ENCODE assay signal across 16 cellular contexts in genomic region chr4:2804973-2805501, GRCh38. TPM values are rescaled to one million over a fixed set of nuclear protein-coding genes. Genes with fewer than 3 reads are reported as not detected.
DNase-seq lines count a peak whose midpoint lies in the region; ATAC-seq and TF ChIP-seq lines count a peak whose summit lies in the region.
"Had no signal": no experiment of that assay in that cellular context is flagged by ENCODE, and none has a peak within 500 bp of the region (broad histone marks: within the 10 kb centered on the region; RNA-seq: fewer than 3 reads in every experiment).

No MANE protein-coding gene starts in this region.

- POLR2A ChIA-PET in MCF 10A (lab: Yijun Ruan, JAX): interaction anchor here (0.6 to 1.7 kb wide), 3 partner anchors 10 to 14 kb away, joined by 3 to 7 read pairs (median 7); no protein-coding TSS in a partner anchor

- WGBS in mammary epithelial cell (ENCODE audit: low coverage, missing lambda C conversion rate): 89% methylated on average over 9 of the region's 13 CpGs
- no CpG with 5 or more reads among the region's 13 CpGs for WGBS in esophagus muscularis mucosa
- 71 to 84% methylated on average over 8 to 13 of the region's 13 CpGs for WGBS in upper lobe of left lung, 2 donors
- 83% methylated on average over 8 of the region's 13 CpGs for WGBS in prostate gland

- CTCF ChIA-PET in MCF 10A (lab: Yijun Ruan, JAX): no interaction called here
- CTCF ChIA-PET in mammary epithelial cell (lab: Charles Lee; ENCODE audit: low non-redundant PET): no interaction called here
- CTCF ChIA-PET in activated naive CD4-positive, alpha-beta T cell treated with anti-CD3 and anti-CD28 coated beads for 36 hours (lab: Charles Lee): interaction anchor here (1.8 kb wide), 1 partner anchor 15 kb away, joined by 5 read pairs; no protein-coding TSS in a partner anchor

- intact Hi-C loops in MCF 10A (cut with micrococcal nuclease) (no loop called here), mammary epithelial cell (cut with micrococcal nuclease) (no loop called here), esophagus muscularis mucosa (cut with DNase I) (no loop called here), natural killer cell (cut with micrococcal nuclease) (no loop called here), prostate gland (cut with DNase I) (no loop called here)
- intact Hi-C loops in activated naive CD4-positive, alpha-beta T cell treated with anti-CD3 and anti-CD28 coated beads for 36 hours (cut with micrococcal nuclease): no loop called here

- dilution Hi-C loops in mammary epithelial cell (cut with HindIII; ENCODE audit: low sequenced_read_pairs): no loop called here

- no peak overlapping the region for H3K4me2 ChIP-seq in mammary epithelial cell (ENCODE audit: insufficient read depth, low read depth, low read length)

- no peaks in the 10 kb centered on the region for H4K20me1 ChIP-seq in mammary epithelial cell (ENCODE audit: insufficient read depth, low read length)

- no peak overlapping the region for H3K9ac ChIP-seq in mammary epithelial cell (ENCODE audit: insufficient read depth, low read length)

- H3K27me3 Mint-ChIP-seq in MCF 10A (ENCODE audit: insufficient read depth, unreplicated experiment): no peaks in the 10 kb centered on the region
- no peaks in the 10 kb centered on the region for H3K27me3 Mint-ChIP-seq in natural killer cell (ENCODE audit: low read depth in 2 of 2)
- H3K27me3 Mint-ChIP-seq in activated naive CD4-positive, alpha-beta T cell treated with anti-CD3 and anti-CD28 coated beads for 36 hours (ENCODE audit: low read depth): no peaks in the 10 kb centered on the region

- H3K4me3 ChIP-seq in mammary epithelial cell (replicated peaks in 1 of 3; ENCODE audit: insufficient read depth in 1 of 3, low read depth in 2 of 3, low read length in 3 of 3): no peak overlapping the region
- no peak overlapping the region for H3K4me3 ChIP-seq in esophagus muscularis mucosa
- peak overlapping the region in 1 of 4 donors; percentile 8 for H3K4me3 ChIP-seq in upper lobe of left lung
- H3K4me3 ChIP-seq in prostate gland: no peak overlapping the region
- H3K4me3 ChIP-seq: uterus had no signal

- no peaks in the 10 kb centered on the region for H3K9me3 Mint-ChIP-seq in MCF 10A (ENCODE audit: unreplicated experiment)
- H3K9me3 Mint-ChIP-seq in natural killer cell: no peaks in the 10 kb centered on the region
- H3K9me3 Mint-ChIP-seq in activated naive CD4-positive, alpha-beta T cell treated with anti-CD3 and anti-CD28 coated beads for 36 hours: no peaks in the 10 kb centered on the region

- no TSS peak for BruUV-seq in MCF 10A (replicated peaks; lab: Mats Ljungman, UMichigan)
- BruUV-seq in mammary epithelial cell (replicated peaks; lab: Mats Ljungman, UMichigan): no TSS peak

- TF ChIP-seq POLR2A in esophagus muscularis mucosa (IDR thresholded peaks at IDR 0.05; ENCODE audit: low read depth) (no peak), upper lobe of left lung (IDR thresholded peaks at IDR 0.05) (no peak), prostate gland (IDR thresholded peaks at IDR 0.05) (no peak)

- peaks cover 16% of the 10 kb centered on the region for H3K4me1 ChIP-seq in mammary epithelial cell (ENCODE audit: insufficient read depth, low read length)
- peaks cover 92 to 93% (median 92%) of the 10 kb centered on the region in 4 donors for H3K4me1 ChIP-seq in esophagus muscularis mucosa
- peaks cover 86 to 93% (median 92%) of the 10 kb centered on the region in 4 donors for H3K4me1 ChIP-seq in upper lobe of left lung
- peaks cover 33% of the 10 kb centered on the region for H3K4me1 ChIP-seq in prostate gland (replicated peaks)

- H3K36me3 ChIP-seq in mammary epithelial cell (ENCODE audit: insufficient read depth, low read length) (no peaks in the 10 kb centered on the region), esophagus muscularis mucosa (no peaks in the 10 kb centered on the region), upper lobe of left lung (no peaks in the 10 kb centered on the region), prostate gland (no peaks in the 10 kb centered on the region)
- H3K36me3 ChIP-seq: uterus had no signal

- TF ChIP-seq EP300 in esophagus muscularis mucosa (IDR thresholded peaks at IDR 0.05) (no peak), upper lobe of left lung (IDR thresholded peaks at IDR 0.05) (no peak)

- H2AFZ ChIP-seq in mammary epithelial cell (ENCODE audit: low read depth, low read length): no peak overlapping the region

- H3K4me3 Mint-ChIP-seq in MCF 10A (ENCODE audit: unreplicated experiment) (peak overlapping the region; percentile 58), natural killer cell (peak overlapping the region; percentile 59)
- no peak overlapping the region for H3K4me3 Mint-ChIP-seq in activated naive CD4-positive, alpha-beta T cell treated with anti-CD3 and anti-CD28 coated beads for 36 hours

- in situ Hi-C loops in mammary epithelial cell (cut with MboI; ENCODE audit: low sequenced_read_pairs in 2 of 2): no loop called here

- DNase-seq in MCF 10A (ENCODE audit: unreplicated experiment) (no peak), mammary epithelial cell (no peak), esophagus muscularis mucosa (ENCODE audit: extremely low spot score) (no peak), natural killer cell (no peak), upper lobe of left lung (peak; percentile 20 to 67), prostate gland (ENCODE audit: low spot score) (no peak)
- DNase-seq in activated naive CD4-positive, alpha-beta T cell treated with anti-CD3 and anti-CD28 coated beads for 36 hours: no peak
- DNase-seq: activated gamma-delta T cell; foreskin melanocyte; midbrain; NCI-H1105 treated with DMSO at 0.1 percent for 48 hours; stimulated activated CD8-positive, alpha-beta memory T cell treated with anti-CD3 and anti-CD28 coated beads, Interleukin-4, amount 100 ng/mL, for 48 hours; SW 1271 had no signal

- no peak overlapping the region for H3K27ac ChIP-seq in mammary epithelial cell (ENCODE audit: insufficient read depth, low read depth, low read length)
- peak overlapping the region; percentile 47 to 72 (median 56) for H3K27ac ChIP-seq in esophagus muscularis mucosa (replicated peaks in 1 of 4)
- H3K27ac ChIP-seq in upper lobe of left lung: peak overlapping the region; percentile 76 to 93 (median 83)
- H3K27ac ChIP-seq in prostate gland: no peak overlapping the region

- no peaks in the 10 kb centered on the region for H3K79me2 ChIP-seq in mammary epithelial cell (ENCODE audit: insufficient read depth, low read length)

- no peaks in the 10 kb centered on the region for H3K36me3 Mint-ChIP-seq in MCF 10A (ENCODE audit: insufficient read depth, unreplicated experiment)
- H3K36me3 Mint-ChIP-seq in natural killer cell: no peaks in the 10 kb centered on the region
- no peaks in the 10 kb centered on the region for H3K36me3 Mint-ChIP-seq in activated naive CD4-positive, alpha-beta T cell treated with anti-CD3 and anti-CD28 coated beads for 36 hours (ENCODE audit: low read depth)

- H3K27ac Mint-ChIP-seq in MCF 10A (ENCODE audit: low read depth, unreplicated experiment) (peak overlapping the region; percentile 89), natural killer cell (peak overlapping the region in 1 of 2 donors; percentile 79)
- no peak overlapping the region for H3K27ac Mint-ChIP-seq in activated naive CD4-positive, alpha-beta T cell treated with anti-CD3 and anti-CD28 coated beads for 36 hours
- H3K27ac Mint-ChIP-seq: progenitor cell of endocrine pancreas had no signal

- no peaks in the 10 kb centered on the region for H3K9me3 ChIP-seq in mammary epithelial cell (replicated peaks; ENCODE audit: insufficient read depth, low read length)
- no peaks in the 10 kb centered on the region for H3K9me3 ChIP-seq in esophagus muscularis mucosa
- no peaks in the 10 kb centered on the region for H3K9me3 ChIP-seq in upper lobe of left lung
- no peaks in the 10 kb centered on the region for H3K9me3 ChIP-seq in prostate gland
- H3K9me3 ChIP-seq: uterus had no signal

- no peak for ATAC-seq in natural killer cell
- no peak for ATAC-seq in upper lobe of left lung (ENCODE audit: low FRiP score in 2 of 2)
- ATAC-seq in GM21576 (IDR thresholded peaks at IDR 0.05; ENCODE audit: unreplicated experiment): no peak

- H3K4me1 Mint-ChIP-seq in MCF 10A (ENCODE audit: insufficient read depth, unreplicated experiment): peaks cover 42% of the 10 kb centered on the region
- H3K4me1 Mint-ChIP-seq in natural killer cell: peaks cover 17 to 44% of the 10 kb centered on the region in 2 donors
- H3K4me1 Mint-ChIP-seq in activated naive CD4-positive, alpha-beta T cell treated with anti-CD3 and anti-CD28 coated beads for 36 hours (ENCODE audit: low read depth): peaks cover 14% of the 10 kb centered on the region

- TF ChIP-seq CTCF in MCF 10A (IDR thresholded peaks at IDR 0.05; ENCODE audit: unreplicated experiment) (no peak), mammary epithelial cell (conservative IDR thresholded peaks at IDR 0.05 in 1 of 2, IDR thresholded peaks at IDR 0.05 in 1 of 2; ENCODE audit: extremely low read depth in 1 of 2, insufficient read depth in 1 of 2, low read depth in 1 of 2, low read length in 2 of 2) (no peak), esophagus muscularis mucosa (IDR thresholded peaks at IDR 0.05) (no peak), natural killer cell (IDR thresholded peaks at IDR 0.05) (no peak), upper lobe of left lung (IDR thresholded peaks at IDR 0.05) (no peak), prostate gland (IDR thresholded peaks at IDR 0.05) (no peak)

- H3K27me3 ChIP-seq in mammary epithelial cell (ENCODE audit: insufficient read depth, low read length): no peaks in the 10 kb centered on the region
- H3K27me3 ChIP-seq in esophagus muscularis mucosa: no peaks in the 10 kb centered on the region
- H3K27me3 ChIP-seq in upper lobe of left lung: no peaks in the 10 kb centered on the region
- H3K27me3 ChIP-seq in prostate gland (replicated peaks; ENCODE audit: insufficient read depth): no peaks in the 10 kb centered on the region
- H3K27me3 ChIP-seq: uterus had no signal

RNA-seq across cellular contexts. Expression of gene SH3BP2, which starts 12.2 kb away (rescaled TPM):
- total RNA-seq in MCF 10A (2022): 48.4 and 57.9 TPM in 2 replicates
- total RNA-seq in mammary epithelial cell: 10 to 100 TPM; 14.4 to 26.7 TPM
- 8.4 TPM for polyA plus RNA-seq in mammary epithelial cell
- 12.4 TPM for polyA minus RNA-seq in mammary epithelial cell
- total RNA-seq in esophagus muscularis mucosa: 10 to 100 TPM; 25.2 to 34.5 (median 31.5) TPM
- 100 to 1,000 TPM; 213 to 283 (median 221) TPM for total RNA-seq in natural killer cell
- total RNA-seq in upper lobe of left lung: 100 to 1,000 TPM in 3 of 6 donors, 10 to 100 TPM in 3; 59.1 to 358 (median 103) TPM
- 10 to 100 TPM; 45.7 to 47.4 TPM for total RNA-seq in activated naive CD4-positive, alpha-beta T cell treated with anti-CD3 and anti-CD28 coated beads for 36 hours
- 10 to 100 TPM; 24.3 to 41.3 TPM for total RNA-seq in prostate gland

RNA-seq across cellular contexts. Expression of gene ADD1, which starts 38.6 kb away (rescaled TPM):
- total RNA-seq in MCF 10A (2022): 131 and 161 TPM in 2 replicates
- total RNA-seq in mammary epithelial cell: 100 to 1,000 TPM; 112 to 167 TPM
- polyA plus RNA-seq in mammary epithelial cell: 94.4 TPM
- 232 TPM for polyA minus RNA-seq in mammary epithelial cell
- total RNA-seq in esophagus muscularis mucosa: 100 to 1,000 TPM; 253 to 402 (median 311) TPM
- 100 to 1,000 TPM; 383 to 465 (median 452) TPM for total RNA-seq in natural killer cell
- total RNA-seq in upper lobe of left lung: 100 to 1,000 TPM; 184 to 651 (median 290) TPM
- 100 to 1,000 TPM; 165 TPM for total RNA-seq in activated naive CD4-positive, alpha-beta T cell treated with anti-CD3 and anti-CD28 coated beads for 36 hours
- total RNA-seq in prostate gland: 100 to 1,000 TPM; 164 to 321 TPM

RNA-seq across cellular contexts. Expression of gene TNIP2, which starts 48.9 kb away (rescaled TPM):
- 40.5 and 46.1 TPM in 2 replicates for total RNA-seq in MCF 10A (2022)
- total RNA-seq in mammary epithelial cell: 10 to 100 TPM; 21.8 to 32.5 TPM
- 22.9 TPM for polyA plus RNA-seq in mammary epithelial cell
- 10.9 TPM for polyA minus RNA-seq in mammary epithelial cell
- total RNA-seq in esophagus muscularis mucosa: 10 to 100 TPM; 56.1 to 85.5 (median 75.4) TPM
- 10 to 100 TPM; 35.6 to 53.9 (median 41.6) TPM for total RNA-seq in natural killer cell
- 10 to 100 TPM; 39.4 to 87.1 (median 60.1) TPM for total RNA-seq in upper lobe of left lung
- 10 to 100 TPM; 54.2 to 55.0 TPM for total RNA-seq in activated naive CD4-positive, alpha-beta T cell treated with anti-CD3 and anti-CD28 coated beads for 36 hours
- 10 to 100 TPM; 54.8 to 94.0 TPM for total RNA-seq in prostate gland

Comparison
In these comparisons a context has a peak if more than half of its experiments do, and no peak if none do; other contexts are left out.
1. DNase-seq: peak in upper lobe of left lung (2 of 2); none in MCF 10A (single experiment), mammary epithelial cell (single experiment), esophagus muscularis mucosa (single experiment), natural killer cell (single experiment), activated naive CD4-positive, alpha-beta T cell treated with anti-CD3 and anti-CD28 coated beads for 36 hours (single experiment) and prostate gland (single experiment).
2. H3K27ac ChIP-seq: peak in esophagus muscularis mucosa (4 of 4) and upper lobe of left lung (4 of 4); none in mammary epithelial cell (single experiment) and prostate gland (0 of 2).